ENCODE assay signal across 15 cellular contexts in the genomic region with DNA sequence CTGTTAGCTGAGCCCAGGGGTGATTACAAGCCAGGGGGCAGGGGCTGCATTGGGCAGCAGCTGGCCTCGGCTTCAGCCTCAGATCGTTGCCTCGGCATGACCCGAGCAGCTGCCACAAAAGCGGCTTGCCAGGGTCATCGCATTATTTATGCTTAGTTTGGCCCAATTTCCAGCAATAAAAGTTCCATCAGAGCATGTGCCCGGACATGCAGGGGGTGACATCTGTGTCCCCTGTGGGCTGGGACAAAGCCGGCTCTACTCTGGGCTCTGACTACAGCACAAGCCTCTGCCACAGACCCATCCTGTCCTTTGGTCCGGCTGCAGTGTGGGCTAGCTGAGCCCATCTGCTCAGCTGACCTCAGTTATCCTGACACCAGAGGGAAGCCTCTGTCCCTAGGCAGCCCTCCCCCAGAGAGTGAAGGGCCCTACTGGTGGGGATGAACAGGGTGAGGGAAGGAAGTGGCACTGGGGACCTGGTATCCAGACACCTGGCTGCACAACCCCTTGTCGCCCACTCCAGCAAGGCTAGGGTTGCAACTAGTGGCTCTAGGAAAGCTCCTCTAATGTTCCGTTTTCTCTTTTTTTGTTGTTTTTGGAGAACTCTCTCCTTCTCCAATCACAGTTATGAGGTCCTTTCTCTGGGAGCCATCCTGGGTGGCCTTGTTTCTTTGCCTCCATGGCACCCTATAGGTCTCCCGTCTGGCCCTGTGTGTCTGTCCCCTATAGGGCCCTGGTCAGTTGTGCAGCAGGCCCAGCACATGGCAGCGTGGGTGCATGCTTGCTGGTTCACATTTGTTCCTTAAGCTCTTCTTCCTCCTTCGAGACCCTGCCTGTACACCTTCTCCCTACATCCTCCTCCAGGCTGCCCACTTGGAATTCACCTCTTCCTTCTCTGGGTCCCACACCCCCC.
"Had no signal": no experiment of that assay in that cellular context is flagged by ENCODE, and none has a peak within 500 bp of the region (broad histone marks: within the 10 kb centered on the region; RNA-seq: fewer than 3 reads in every experiment).

No MANE protein-coding gene starts in this region.

- H3K79me2 ChIP-seq: hepatocyte had no signal

- H3K4me1 Mint-ChIP-seq: central memory CD8-positive, alpha-beta T cell; naive thymus-derived CD4-positive, alpha-beta T cell had no signal

- H3K27me3 ChIP-seq: body of pancreas, hepatocyte, suprapubic skin, upper lobe of left lung had no signal

- H3K4me3 Mint-ChIP-seq: central memory CD8-positive, alpha-beta T cell; naive thymus-derived CD4-positive, alpha-beta T cell had no signal

- H3K27ac ChIP-seq: body of pancreas, epithelial cell of prostate, hepatocyte, suprapubic skin, upper lobe of left lung had no signal

- H3K36me3 Mint-ChIP-seq: naive thymus-derived CD4-positive, alpha-beta T cell had no signal

- H3K4me2 ChIP-seq: hepatocyte had no signal

- H3K9me3 Mint-ChIP-seq: central memory CD8-positive, alpha-beta T cell; naive thymus-derived CD4-positive, alpha-beta T cell had no signal

- H3K36me3 ChIP-seq: suprapubic skin, upper lobe of left lung had no signal

- ATAC-seq: body of pancreas; naive thymus-derived CD4-positive, alpha-beta T cell; stimulated activated naive CD8-positive, alpha-beta T cell treated with anti-CD3 and anti-CD28 coated beads, Interleukin-15, Interleukin-2, amounts not matched to agents 100 U/mL and 50 U/mL, for 24 hours had no signal

- H2AFZ ChIP-seq: hepatocyte had no signal

- H3K4me3 ChIP-seq: body of pancreas, hepatocyte, suprapubic skin, upper lobe of left lung had no signal

- H3K4me1 ChIP-seq: body of pancreas, upper lobe of left lung had no signal

- H3K9me3 ChIP-seq: body of pancreas, suprapubic skin, upper lobe of left lung had no signal

- DNase-seq: activated CD8-positive, alpha-beta memory T cell treated with anti-CD3 and anti-CD28 coated beads for 24 hours; activated naive CD4-positive, alpha-beta T cell treated with Interleukin-2 at 50 U/mL for 16 hours; body of pancreas; cortex of kidney; effector CD8-positive, alpha-beta T cell; midbrain; naive thymus-derived CD4-positive, alpha-beta T cell; stimulated activated CD4-positive, alpha-beta T cell treated with anti-CD3 and anti-CD28 coated beads, Interleukin-2, amount 100 ng/mL, for 48 hours; stimulated activated naive CD8-positive, alpha-beta T cell treated with anti-CD3 and anti-CD28 coated beads, Interleukin-15, Interleukin-2, amounts not matched to agents 100 U/mL and 50 U/mL, for 24 hours; T-helper 9 cell; upper lobe of left lung had no signal

- H3K27ac Mint-ChIP-seq: naive thymus-derived CD4-positive, alpha-beta T cell had no signal
